In the genomic region with DNA sequence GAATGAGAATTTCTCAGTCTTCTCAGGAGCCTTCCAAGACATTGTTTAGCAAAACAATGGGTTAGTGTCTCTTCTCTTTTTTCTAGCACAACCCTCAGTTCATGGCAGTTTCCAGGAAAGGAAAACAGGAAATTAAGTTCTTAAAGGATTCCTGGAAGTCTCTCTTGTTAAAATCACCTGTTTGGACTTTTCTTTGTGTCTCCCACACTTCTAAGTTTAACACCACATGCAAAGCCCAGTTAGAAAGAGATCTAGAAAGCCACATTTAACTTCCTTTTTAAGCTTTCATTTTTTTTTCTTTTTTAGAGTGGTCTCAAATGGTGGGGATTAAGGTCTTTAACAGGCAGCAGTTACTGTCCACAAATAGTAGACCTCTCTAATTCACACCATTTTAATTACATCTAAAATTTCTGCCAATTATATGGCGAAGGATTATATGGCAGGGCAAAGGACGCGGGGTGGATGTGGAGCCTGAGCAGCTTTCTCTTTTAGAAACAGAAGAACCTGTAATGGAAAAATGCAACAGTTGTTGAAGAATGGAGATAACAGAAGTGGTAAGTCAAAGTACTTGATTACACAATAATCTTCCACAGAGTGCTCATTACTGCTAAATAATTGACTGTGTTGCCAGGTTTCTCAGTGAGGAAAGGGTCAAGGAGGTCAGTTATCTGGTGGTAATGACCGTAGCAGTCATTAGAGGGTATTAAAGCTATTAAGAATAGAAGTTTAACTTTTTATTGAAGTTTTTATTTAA, we compare ENCODE assay signal across 1 cellular context.
A peak's percentile ranks its signal among the peaks of the same experiment; 100 is the strongest.
TF ChIP-seq lines count a peak whose summit lies in the region.

No MANE protein-coding gene starts in this region.

TF ChIP-seq in K562, 482 proteins besides CTCF, POLR2A, EP300 and RAD21 (continued from another document):
- no peak for TF ChIP-seq NCOA4 (IDR thresholded peaks at IDR 0.05; ENCODE audit: partially characterized antibody)
- TF ChIP-seq CEBPB (tag; IDR thresholded peaks at IDR 0.05) = 0 out of 2 replicates have a peak, but pooled peaks have one; percentile 11
